In the genomic region with DNA sequence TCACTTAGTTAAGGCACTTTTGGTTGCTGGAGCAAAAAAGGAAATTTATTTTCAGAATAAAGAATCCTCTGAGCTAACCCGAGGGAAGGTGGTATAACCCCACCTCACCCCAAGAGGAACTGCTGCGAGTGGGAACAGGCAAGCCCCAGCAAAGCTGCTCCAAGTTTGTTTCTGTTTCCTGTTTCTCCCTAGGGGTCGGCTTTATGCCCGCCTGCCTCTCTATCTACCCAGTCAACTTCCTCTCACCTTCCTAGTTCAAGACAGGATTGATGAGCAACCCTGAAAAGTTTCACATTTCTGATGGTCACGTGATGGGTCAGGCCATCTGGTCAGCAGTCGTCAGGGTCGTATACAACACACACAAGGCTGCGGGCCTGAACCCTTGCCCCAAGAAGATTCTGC, we compare ENCODE assay signal across 10 cellular contexts. TPM values are rescaled to one million over a fixed set of nuclear protein-coding genes. Genes with fewer than 3 reads are reported as not detected.
DNase-seq lines count a peak whose midpoint lies in the region; ATAC-seq lines count a peak whose summit lies in the region.
"Had no signal": no experiment of that assay in that cellular context is flagged by ENCODE, and none has a peak within 500 bp of the region (broad histone marks: within the 10 kb centered on the region; RNA-seq: fewer than 3 reads in every experiment).

No MANE protein-coding gene starts in this region.

- H2AFZ ChIP-seq in ACC112 (ENCODE audit: low read length, unreplicated experiment) = no peak overlapping the region

- no peak overlapping the region for H3K27ac Mint-ChIP-seq in activated T-helper 1 cell treated with anti-CD3 and anti-CD28 coated beads, Interleukin-12 subunit alpha, Interleukin-12 subunit beta, Interleukin-2, Interleukin-4 antibody, amounts not matched to agents 30 ng/mL and 10 ng/mL and 1 ng/mL, durations not matched to agents 14 hours and 24 hours and 36 hours

- no peak overlapping the region for H3K4me3 ChIP-seq in ACC112 (ENCODE audit: low read depth, low read length)

- peak; percentile 40 for DNase-seq in NCI-H82 treated with DMSO at 0.1 percent for 48 hours (lab: John Stamatoyannopoulos, UW; ENCODE audit: unreplicated experiment)
- peak; percentile 46 for DNase-seq in iPS DF 4.7 (ENCODE audit: extremely low read depth, low spot score)
- no peak for DNase-seq in DMS153 (lab: John Stamatoyannopoulos, UW)
- no peak for DNase-seq in stimulated activated naive CD4-positive, alpha-beta T cell treated with Interleukin-2 at 50 U/mL for 16 hours (lab: John Stamatoyannopoulos, UW)
- DNase-seq in activated T-helper 1 cell treated with anti-CD3 and anti-CD28 coated beads, Interleukin-12 subunit alpha, Interleukin-12 subunit beta, Interleukin-2, Interleukin-4 antibody, amounts not matched to agents 30 ng/mL and 10 ng/mL and 1 ng/mL, durations not matched to agents 14 hours and 24 hours and 36 hours (ENCODE audit: low spot score) = no peak

- peak; percentile 52 for ATAC-seq in GM21825 (IDR thresholded peaks at IDR 0.05; ENCODE audit: unreplicated experiment)
- ATAC-seq in GM19351 (IDR thresholded peaks at IDR 0.05; ENCODE audit: unreplicated experiment) = no peak

- H3K27me3 Mint-ChIP-seq in activated T-helper 1 cell treated with anti-CD3 and anti-CD28 coated beads, Interleukin-12 subunit alpha, Interleukin-12 subunit beta, Interleukin-2, Interleukin-4 antibody, amounts not matched to agents 30 ng/mL and 10 ng/mL and 1 ng/mL, durations not matched to agents 14 hours and 24 hours and 36 hours (ENCODE audit: insufficient read depth) = peaks cover 6% of the 10 kb centered on the region

- no peaks in the 10 kb centered on the region for H3K27me3 ChIP-seq in ACC112 (ENCODE audit: insufficient read depth, low read length)
- H3K27me3 ChIP-seq: Peyer's patch had no signal

- H3K27ac ChIP-seq in ACC112 (ENCODE audit: low read depth, low read length) = peak overlapping the region; percentile 47

- no peak overlapping the region for H3K4me3 Mint-ChIP-seq in activated T-helper 1 cell treated with anti-CD3 and anti-CD28 coated beads, Interleukin-12 subunit alpha, Interleukin-12 subunit beta, Interleukin-2, Interleukin-4 antibody, amounts not matched to agents 30 ng/mL and 10 ng/mL and 1 ng/mL, durations not matched to agents 14 hours and 24 hours and 36 hours
- H3K4me3 Mint-ChIP-seq: stimulated activated naive CD8-positive, alpha-beta T cell treated with anti-CD3 and anti-CD28 coated beads, Interleukin-15, Interleukin-2, amounts not matched to agents 100 ng/mL and 50 ng/mL, for 24 hours had no signal

- H3K36me3 Mint-ChIP-seq in activated T-helper 1 cell treated with anti-CD3 and anti-CD28 coated beads, Interleukin-12 subunit alpha, Interleukin-12 subunit beta, Interleukin-2, Interleukin-4 antibody, amounts not matched to agents 30 ng/mL and 10 ng/mL and 1 ng/mL, durations not matched to agents 14 hours and 24 hours and 36 hours (ENCODE audit: low read depth) = no peaks in the 10 kb centered on the region

- H3K4me1 Mint-ChIP-seq in activated T-helper 1 cell treated with anti-CD3 and anti-CD28 coated beads, Interleukin-12 subunit alpha, Interleukin-12 subunit beta, Interleukin-2, Interleukin-4 antibody, amounts not matched to agents 30 ng/mL and 10 ng/mL and 1 ng/mL, durations not matched to agents 14 hours and 24 hours and 36 hours (ENCODE audit: low read depth) = no peaks in the 10 kb centered on the region

- H3K36me3 ChIP-seq in ACC112 (ENCODE audit: insufficient read depth, low read length) = 0 out of 2 replicates have a peak, but pooled peaks cover 6% of the 10 kb centered on the region
- H3K36me3 ChIP-seq: Peyer's patch had no signal

- intact Hi-C loops in activated T-helper 1 cell treated with anti-CD3 and anti-CD28 coated beads, Interleukin-12 subunit alpha, Interleukin-12 subunit beta, Interleukin-2, Interleukin-4 antibody, amounts not matched to agents 30 ng/mL and 10 ng/mL and 1 ng/mL, durations not matched to agents 14 hours and 24 hours and 36 hours (cut with micrococcal nuclease) = no loop called here

- H3K9me3 Mint-ChIP-seq in activated T-helper 1 cell treated with anti-CD3 and anti-CD28 coated beads, Interleukin-12 subunit alpha, Interleukin-12 subunit beta, Interleukin-2, Interleukin-4 antibody, amounts not matched to agents 30 ng/mL and 10 ng/mL and 1 ng/mL, durations not matched to agents 14 hours and 24 hours and 36 hours = no peaks in the 10 kb centered on the region
- H3K9me3 Mint-ChIP-seq: stimulated activated naive CD8-positive, alpha-beta T cell treated with anti-CD3 and anti-CD28 coated beads, Interleukin-15, Interleukin-2, amounts not matched to agents 100 ng/mL and 50 ng/mL, for 24 hours had no signal

- H3K79me2 ChIP-seq in ACC112 (ENCODE audit: control insufficient read depth, insufficient read depth, low read length, unreplicated experiment) = peaks cover 99% of the 10 kb centered on the region

- H3K4me1 ChIP-seq in ACC112 (ENCODE audit: control insufficient read depth, insufficient read depth, low read length, unreplicated experiment) = peaks cover 92% of the 10 kb centered on the region

RNA-seq across cellular contexts. Expression of a gene that starts 31.1 kb away (rescaled TPM):
- total RNA-seq in activated T-helper 1 cell treated with anti-CD3 and anti-CD28 coated beads, Interleukin-12 subunit alpha, Interleukin-12 subunit beta, Interleukin-2, Interleukin-4 antibody, amounts not matched to agents 30 ng/mL and 10 ng/mL and 1 ng/mL, durations not matched to agents 14 hours and 24 hours and 36 hours = 10.2 and 11.4 TPM in 2 replicates

Comparison
In these comparisons a context has a peak if more than half of its experiments do, and no peak if none do; other contexts are left out.
1. DNase-seq: peak in NCI-H82 treated with DMSO at 0.1 percent for 48 hours (single experiment) and iPS DF 4.7 (single experiment); none in DMS153 (single experiment), stimulated activated naive CD4-positive, alpha-beta T cell treated with Interleukin-2 at 50 U/mL for 16 hours (single experiment) and activated T-helper 1 cell treated with anti-CD3 and anti-CD28 coated beads, Interleukin-12 subunit alpha, Interleukin-12 subunit beta, Interleukin-2, Interleukin-4 antibody, amounts not matched to agents 30 ng/mL and 10 ng/mL and 1 ng/mL, durations not matched to agents 14 hours and 24 hours and 36 hours (single experiment).